Comparison of ENCODE assay signal across 18 cellular contexts in genomic region chr12:53955036-53955775, GRCh38. TPM values are rescaled to one million over a fixed set of nuclear protein-coding genes. Genes with fewer than 3 reads are reported as not detected.
DNase-seq lines count a peak whose midpoint lies in the region; ATAC-seq and TF ChIP-seq lines count a peak whose summit lies in the region.
"Had no signal": no experiment of that assay in that cellular context is flagged by ENCODE, and none has a peak within 500 bp of the region (broad histone marks: within the 10 kb centered on the region; RNA-seq: fewer than 3 reads in every experiment).

No MANE protein-coding gene starts in this region.

- H3K4me3 ChIP-seq in BJ (ENCODE audit: low read depth, low read length) (0 out of 2 replicates have a peak overlapping the region, but pooled peaks have one; percentile 1), endodermal cell (ENCODE audit: low read length) (no peak overlapping the region), osteoblast (ENCODE audit: insufficient read depth, low read length) (no peak overlapping the region)
- H3K4me3 ChIP-seq: Peyer's patch had no signal

- 9 to 10% methylated on average over 23 to 82 of the region's 86 CpGs for WGBS in endodermal cell (ENCODE audit: insufficient coverage in 1 of 2, insufficient read length in 1 of 2), 2 experiments

- no peaks in the 10 kb centered on the region for H3K4me1 ChIP-seq in endodermal cell (ENCODE audit: control insufficient read depth, insufficient read depth, low read length)
- no peaks in the 10 kb centered on the region for H3K4me1 ChIP-seq in osteoblast (ENCODE audit: insufficient read depth, low read length)

- H3K4me1 Mint-ChIP-seq in IgD-negative memory B cell = peaks cover 4 to 12% (median 12%) of the 10 kb centered on the region in 3 donors
- no peaks in the 10 kb centered on the region for H3K4me1 Mint-ChIP-seq in endodermal cell
- H3K4me1 Mint-ChIP-seq in activated T-helper 2 cell treated with anti-CD3 and anti-CD28 coated beads, Interferon-gamma antibody, Interleukin-2, Interleukin-4, amounts not matched to agents 10 μg/mL and 5 μg/mL and 100 μg/mL, durations not matched to agents 14 hours and 24 hours and 36 hours (ENCODE audit: low read depth) = peaks cover 3% of the 10 kb centered on the region

- H3K4me3 Mint-ChIP-seq in IgD-negative memory B cell (peak overlapping the region in 2 of 4 donors; percentile 32 to 92), endodermal cell (no peak overlapping the region)
- no peak overlapping the region for H3K4me3 Mint-ChIP-seq in activated T-helper 2 cell treated with anti-CD3 and anti-CD28 coated beads, Interferon-gamma antibody, Interleukin-2, Interleukin-4, amounts not matched to agents 10 μg/mL and 5 μg/mL and 100 μg/mL, durations not matched to agents 14 hours and 24 hours and 36 hours (ENCODE audit: low read depth)

- peaks cover 2% of the 10 kb centered on the region for H3K36me3 Mint-ChIP-seq in IgD-negative memory B cell
- no peaks in the 10 kb centered on the region for H3K36me3 Mint-ChIP-seq in endodermal cell (ENCODE audit: low read depth)
- H3K36me3 Mint-ChIP-seq in activated T-helper 2 cell treated with anti-CD3 and anti-CD28 coated beads, Interferon-gamma antibody, Interleukin-2, Interleukin-4, amounts not matched to agents 10 μg/mL and 5 μg/mL and 100 μg/mL, durations not matched to agents 14 hours and 24 hours and 36 hours (ENCODE audit: low read depth) = no peaks in the 10 kb centered on the region
- H3K36me3 Mint-ChIP-seq: activated naive CD8-positive, alpha-beta T cell treated with anti-CD3 and anti-CD28 coated beads for 36 hours had no signal

- no peaks in the 10 kb centered on the region for H4K20me1 ChIP-seq in osteoblast (ENCODE audit: insufficient read depth, low read length)

- H3K4me2 ChIP-seq in osteoblast (ENCODE audit: insufficient read depth, low read length) = no peak overlapping the region

- peaks cover 0 to 8% (median 0%) of the 10 kb centered on the region in 3 donors for H3K9me3 Mint-ChIP-seq in IgD-negative memory B cell
- peaks cover 2% of the 10 kb centered on the region for H3K9me3 Mint-ChIP-seq in endodermal cell
- no peaks in the 10 kb centered on the region for H3K9me3 Mint-ChIP-seq in activated T-helper 2 cell treated with anti-CD3 and anti-CD28 coated beads, Interferon-gamma antibody, Interleukin-2, Interleukin-4, amounts not matched to agents 10 μg/mL and 5 μg/mL and 100 μg/mL, durations not matched to agents 14 hours and 24 hours and 36 hours
- H3K9me3 Mint-ChIP-seq: activated CD4-positive, alpha-beta memory T cell treated with anti-CD3 and anti-CD28 coated beads for 36 hours; activated T-cell treated with anti-CD3 and anti-CD28 coated beads, Interleukin-2, amount 50 U/mL, for 24 hours had no signal

- ATAC-seq in GM21447 (IDR thresholded peaks at IDR 0.05; ENCODE audit: unreplicated experiment) (no peak), HG03439 (IDR thresholded peaks at IDR 0.05; ENCODE audit: unreplicated experiment) (no peak)

- intact Hi-C loops in activated T-helper 2 cell treated with anti-CD3 and anti-CD28 coated beads, Interferon-gamma antibody, Interleukin-2, Interleukin-4, amounts not matched to agents 10 μg/mL and 5 μg/mL and 100 μg/mL, durations not matched to agents 14 hours and 24 hours and 36 hours (cut with micrococcal nuclease) = no loop called here

- no peak overlapping the region for H2AFZ ChIP-seq in osteoblast (ENCODE audit: low read length)

- H3K36me3 ChIP-seq in BJ (ENCODE audit: control insufficient read depth, insufficient read depth, low read length) (no peaks in the 10 kb centered on the region), endodermal cell (ENCODE audit: control insufficient read depth, insufficient read depth, low read length) (no peaks in the 10 kb centered on the region), osteoblast (ENCODE audit: insufficient read depth, low read length) (no peaks in the 10 kb centered on the region)
- H3K36me3 ChIP-seq: Peyer's patch had no signal

- TF ChIP-seq CTCF in BJ (IDR thresholded peaks at IDR 0.05; ENCODE audit: insufficient read depth, low read depth, low read length) (no peak), endodermal cell (conservative IDR thresholded peaks at IDR 0.05) (no peak), osteoblast (IDR thresholded peaks at IDR 0.05; ENCODE audit: extremely low read depth, low read depth, low read length) (no peak)

- H3K27ac Mint-ChIP-seq in IgD-negative memory B cell = peak overlapping the region; percentile 51 to 87 (median 86)
- no peak overlapping the region for H3K27ac Mint-ChIP-seq in endodermal cell
- no peak overlapping the region for H3K27ac Mint-ChIP-seq in activated T-helper 2 cell treated with anti-CD3 and anti-CD28 coated beads, Interferon-gamma antibody, Interleukin-2, Interleukin-4, amounts not matched to agents 10 μg/mL and 5 μg/mL and 100 μg/mL, durations not matched to agents 14 hours and 24 hours and 36 hours
- H3K27ac Mint-ChIP-seq: activated CD4-positive, alpha-beta memory T cell treated with anti-CD3 and anti-CD28 coated beads for 36 hours; activated naive CD8-positive, alpha-beta T cell treated with anti-CD3 and anti-CD28 coated beads for 36 hours had no signal

- H3K79me2 ChIP-seq in osteoblast (ENCODE audit: insufficient read depth, low read length) = no peaks in the 10 kb centered on the region

- CTCF ChIA-PET in BJ (lab: Yijun Ruan, JAX) = interaction anchor here (0.7 to 1.0 kb wide), 2 partner anchors 29 to 30 kb away, joined by 3 read pairs; partner anchors contain the start of gene HOXC10

- H3K27me3 Mint-ChIP-seq in IgD-negative memory B cell = peaks cover 83% of the 10 kb centered on the region
- peaks cover 99% of the 10 kb centered on the region for H3K27me3 Mint-ChIP-seq in endodermal cell (ENCODE audit: insufficient read depth)
- peaks cover 93% of the 10 kb centered on the region for H3K27me3 Mint-ChIP-seq in activated T-helper 2 cell treated with anti-CD3 and anti-CD28 coated beads, Interferon-gamma antibody, Interleukin-2, Interleukin-4, amounts not matched to agents 10 μg/mL and 5 μg/mL and 100 μg/mL, durations not matched to agents 14 hours and 24 hours and 36 hours (ENCODE audit: low read depth)

- H3K27me3 ChIP-seq in BJ (ENCODE audit: control insufficient read depth, insufficient read depth, low read length) = peaks cover 55% of the 10 kb centered on the region
- peaks cover 100% of the 10 kb centered on the region for H3K27me3 ChIP-seq in endodermal cell (ENCODE audit: control insufficient read depth, insufficient read depth, low read length, poor library complexity, severe bottlenecking)
- H3K27me3 ChIP-seq in osteoblast (ENCODE audit: insufficient read depth, low read length) = peaks cover 100% of the 10 kb centered on the region

- H3K9me3 ChIP-seq in endodermal cell (ENCODE audit: control insufficient read depth, low read length) = peaks cover 23% of the 10 kb centered on the region
- H3K9me3 ChIP-seq in osteoblast (ENCODE audit: low read depth, low read length) = no peaks in the 10 kb centered on the region

- H3K27ac ChIP-seq in endodermal cell (ENCODE audit: low read depth, low read length) (no peak overlapping the region), osteoblast (ENCODE audit: low read depth, low read length) (no peak overlapping the region)
- H3K27ac ChIP-seq: Peyer's patch had no signal

- no peak for DNase-seq in BJ (ENCODE audit: low read depth)
- peak; percentile 78 for DNase-seq in endodermal cell
- DNase-seq in osteoblast (ENCODE audit: insufficient read length, low spot score, missing footprints) = peak; percentile 73
- DNase-seq in activated T-helper 2 cell treated with anti-CD3 and anti-CD28 coated beads, Interferon-gamma antibody, Interleukin-2, Interleukin-4, amounts not matched to agents 10 μg/mL and 5 μg/mL and 100 μg/mL, durations not matched to agents 14 hours and 24 hours and 36 hours (ENCODE audit: low spot score) = no peak
- DNase-seq in activated gamma-delta T cell (lab: John Stamatoyannopoulos, UW) = no peak
- DNase-seq: activated CD4-positive, alpha-beta memory T cell treated with anti-CD3 and anti-CD28 coated beads for 36 hours; activated naive CD8-positive, alpha-beta T cell treated with anti-CD3 and anti-CD28 coated beads for 36 hours; activated T-cell treated with anti-CD3 and anti-CD28 coated beads, Interleukin-2, amount 50 U/mL, for 24 hours; dermis blood vessel endothelial cell; glutamatergic neuron; KBM-7; NCI-H1105; Peyer's patch; retina had no signal

- no peak overlapping the region for H3K9ac ChIP-seq in endodermal cell (ENCODE audit: extremely low read depth, low read length, poor library complexity, severe bottlenecking)

- POLR2A ChIA-PET in BJ (lab: Charles Lee) = interaction anchor here (0.7 kb wide), 1 partner anchor 15 kb away, joined by 8 read pairs; no protein-coding TSS in a partner anchor

RNA-seq across cellular contexts. Expression of gene HOXC12, which starts 0.5 kb away (rescaled TPM):
- polyA plus RNA-seq in BJ (2011; rRNA removed) (0.05 and 0.06 TPM in 2 replicates), IgD-negative memory B cell (not detected)
- polyA minus RNA-seq in BJ (2011; rRNA and poly(A)+ RNA removed) = 0.09 and 0.10 TPM in 2 replicates
- total RNA-seq in endodermal cell (not detected), osteoblast (under 0.01 TPM in 1 of 2 replicates, not detected in the other)
- polyA plus RNA-seq in endodermal cell (2013, experiment 1 of 2) = 0.82 TPM
- 0.46 TPM for polyA plus RNA-seq in endodermal cell (2013, experiment 2 of 2)
- not detected in 2 replicates for total RNA-seq in activated T-helper 2 cell treated with anti-CD3 and anti-CD28 coated beads, Interferon-gamma antibody, Interleukin-2, Interleukin-4, amounts not matched to agents 10 μg/mL and 5 μg/mL and 100 μg/mL, durations not matched to agents 14 hours and 24 hours and 36 hours
- total RNA-seq: activated CD4-positive, alpha-beta memory T cell treated with anti-CD3 and anti-CD28 coated beads for 36 hours; activated naive CD8-positive, alpha-beta T cell treated with anti-CD3 and anti-CD28 coated beads for 36 hours; dermis blood vessel endothelial cell; Peyer's patch had no signal
- polyA plus RNA-seq: esophagus had no signal

RNA-seq across cellular contexts. Expression of gene HOXC13, which starts 16.6 kb away (rescaled TPM):
- 1.0 and 1.1 TPM in 2 replicates for polyA plus RNA-seq in BJ (2011; rRNA removed)
- 0.62 and 0.77 TPM in 2 replicates for polyA minus RNA-seq in BJ (2011; rRNA and poly(A)+ RNA removed)
- polyA plus RNA-seq in IgD-negative memory B cell = not detected
- total RNA-seq in endodermal cell = not detected
- 0.07 TPM for polyA plus RNA-seq in endodermal cell (2013, experiment 1 of 2)
- polyA plus RNA-seq in endodermal cell (2013, experiment 2 of 2) = not detected
- under 0.01 TPM in 1 of 2 replicates, not detected in the other for total RNA-seq in osteoblast
- not detected in 2 replicates for total RNA-seq in activated T-helper 2 cell treated with anti-CD3 and anti-CD28 coated beads, Interferon-gamma antibody, Interleukin-2, Interleukin-4, amounts not matched to agents 10 μg/mL and 5 μg/mL and 100 μg/mL, durations not matched to agents 14 hours and 24 hours and 36 hours
- total RNA-seq: activated CD4-positive, alpha-beta memory T cell treated with anti-CD3 and anti-CD28 coated beads for 36 hours; activated naive CD8-positive, alpha-beta T cell treated with anti-CD3 and anti-CD28 coated beads for 36 hours; dermis blood vessel endothelial cell; Peyer's patch had no signal

RNA-seq across cellular contexts. Expression of gene HOXC11, which starts 17.7 kb away (rescaled TPM):
- polyA plus RNA-seq in BJ (2011; rRNA removed) = 3.2 and 4.9 TPM in 2 replicates
- 2.7 and 2.9 TPM in 2 replicates for polyA minus RNA-seq in BJ (2011; rRNA and poly(A)+ RNA removed)
- not detected for polyA plus RNA-seq in IgD-negative memory B cell
- not detected for total RNA-seq in endodermal cell
- 1.4 TPM for polyA plus RNA-seq in endodermal cell (2013, experiment 1 of 2)
- 1.0 TPM for polyA plus RNA-seq in endodermal cell (2013, experiment 2 of 2)
- 1.1 and 1.5 TPM in 2 replicates for total RNA-seq in osteoblast
- total RNA-seq in activated T-helper 2 cell treated with anti-CD3 and anti-CD28 coated beads, Interferon-gamma antibody, Interleukin-2, Interleukin-4, amounts not matched to agents 10 μg/mL and 5 μg/mL and 100 μg/mL, durations not matched to agents 14 hours and 24 hours and 36 hours = not detected in 2 replicates
- total RNA-seq: activated CD4-positive, alpha-beta memory T cell treated with anti-CD3 and anti-CD28 coated beads for 36 hours; activated naive CD8-positive, alpha-beta T cell treated with anti-CD3 and anti-CD28 coated beads for 36 hours; dermis blood vessel endothelial cell had no signal
- polyA plus RNA-seq: esophagus had no signal

RNA-seq across cellular contexts. Expression of gene HOTAIR, which starts 19.5 kb away (rescaled TPM):
- polyA plus RNA-seq in BJ (2011; rRNA removed) (11.4 and 18.9 TPM in 2 replicates), IgD-negative memory B cell (not detected)
- 1.2 and 1.5 TPM in 2 replicates for polyA minus RNA-seq in BJ (2011; rRNA and poly(A)+ RNA removed)
- total RNA-seq in endodermal cell (not detected), osteoblast (0.72 and 1.2 TPM in 2 replicates)
- polyA plus RNA-seq in endodermal cell (2013, experiment 1 of 2) = 1.5 TPM
- 0.50 TPM for polyA plus RNA-seq in endodermal cell (2013, experiment 2 of 2)
- total RNA-seq in activated T-helper 2 cell treated with anti-CD3 and anti-CD28 coated beads, Interferon-gamma antibody, Interleukin-2, Interleukin-4, amounts not matched to agents 10 μg/mL and 5 μg/mL and 100 μg/mL, durations not matched to agents 14 hours and 24 hours and 36 hours = not detected in 2 replicates
- total RNA-seq: activated CD4-positive, alpha-beta memory T cell treated with anti-CD3 and anti-CD28 coated beads for 36 hours; activated naive CD8-positive, alpha-beta T cell treated with anti-CD3 and anti-CD28 coated beads for 36 hours; dermis blood vessel endothelial cell had no signal
- polyA plus RNA-seq: esophagus had no signal

RNA-seq across cellular contexts. Expression of gene HOXC10, which starts 29.7 kb away (rescaled TPM):
- polyA plus RNA-seq in BJ (2011; rRNA removed) (13.9 and 14.9 TPM in 2 replicates), IgD-negative memory B cell (not detected)
- 5.2 and 10.6 TPM in 2 replicates for polyA minus RNA-seq in BJ (2011; rRNA and poly(A)+ RNA removed)
- total RNA-seq in endodermal cell (not detected), osteoblast (9.7 and 11.2 TPM in 2 replicates)
- 11.1 TPM for polyA plus RNA-seq in endodermal cell (2013, experiment 1 of 2)
- polyA plus RNA-seq in endodermal cell (2013, experiment 2 of 2) = 7.2 TPM
- not detected in 2 replicates for total RNA-seq in activated T-helper 2 cell treated with anti-CD3 and anti-CD28 coated beads, Interferon-gamma antibody, Interleukin-2, Interleukin-4, amounts not matched to agents 10 μg/mL and 5 μg/mL and 100 μg/mL, durations not matched to agents 14 hours and 24 hours and 36 hours
- total RNA-seq: activated CD4-positive, alpha-beta memory T cell treated with anti-CD3 and anti-CD28 coated beads for 36 hours; activated naive CD8-positive, alpha-beta T cell treated with anti-CD3 and anti-CD28 coated beads for 36 hours had no signal

Comparison
In these comparisons a context has a peak if more than half of its experiments do, and no peak if none do; other contexts are left out.
1. DNase-seq: peak in endodermal cell (single experiment) and osteoblast (single experiment); none in BJ (single experiment), activated T-helper 2 cell treated with anti-CD3 and anti-CD28 coated beads, Interferon-gamma antibody, Interleukin-2, Interleukin-4, amounts not matched to agents 10 μg/mL and 5 μg/mL and 100 μg/mL, durations not matched to agents 14 hours and 24 hours and 36 hours (single experiment) and activated gamma-delta T cell (single experiment).
2. H3K27ac Mint-ChIP-seq: peak in IgD-negative memory B cell (3 of 3); none in endodermal cell (single experiment) and activated T-helper 2 cell treated with anti-CD3 and anti-CD28 coated beads, Interferon-gamma antibody, Interleukin-2, Interleukin-4, amounts not matched to agents 10 μg/mL and 5 μg/mL and 100 μg/mL, durations not matched to agents 14 hours and 24 hours and 36 hours (single experiment).